In the genomic region with DNA sequence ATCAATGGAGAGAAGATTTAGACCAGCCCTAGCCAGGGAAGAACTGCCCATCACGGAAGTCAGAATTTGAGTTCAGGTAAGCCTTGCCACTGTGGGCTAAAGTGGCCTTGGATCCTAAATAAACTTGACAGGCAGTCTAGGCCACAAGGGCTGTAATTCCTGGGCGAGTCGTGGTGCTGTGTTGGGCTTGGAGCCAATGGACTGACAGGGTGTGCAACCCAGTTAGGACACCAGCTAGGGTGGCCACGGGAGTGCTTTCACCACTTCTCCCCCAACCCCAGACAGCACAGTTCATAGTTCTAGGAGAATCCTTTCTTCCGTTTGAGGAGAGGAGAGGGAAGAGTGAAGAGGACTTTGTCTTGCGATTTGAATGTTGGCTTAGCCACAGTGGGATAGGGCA, we compare ENCODE assay signal across 26 cellular contexts.
"Had no signal": no experiment of that assay in that cellular context is flagged by ENCODE, and none has a peak within 500 bp of the region (broad histone marks: within the 10 kb centered on the region; RNA-seq: fewer than 3 reads in every experiment).

No MANE protein-coding gene starts in this region.

- DNase-seq: naive thymus-derived CD4-positive, alpha-beta T cell; natural killer cell; occipital lobe; ovary; psoas muscle; right cardiac atrium; right lobe of liver; sigmoid colon; small intestine; stimulated activated CD4-positive, alpha-beta T cell treated with anti-CD3 and anti-CD28 coated beads, Interleukin-12 subunit alpha, Interleukin-12 subunit beta, amount 100 ng/mL, for 4 hours; stimulated activated CD4-positive, alpha-beta T cell treated with anti-CD3 and anti-CD28 coated beads, Interleukin-1b, Interleukin-23, amount 100 ng/mL, for 48 hours; stimulated activated CD4-positive, alpha-beta T cell treated with anti-CD3 and anti-CD28 coated beads, Interleukin-4, amount 100 ng/mL, for 1 hour; stimulated activated CD4-positive, alpha-beta T cell treated with anti-CD3 and anti-CD28 coated beads, Interleukin-4, amount 100 ng/mL, for 4 hours; stimulated activated CD8-positive, alpha-beta memory T cell treated with anti-CD3 and anti-CD28 coated beads, Interleukin-4, amount 100 ng/mL, for 48 hours; stimulated activated naive CD4-positive, alpha-beta T cell; stimulated activated naive CD8-positive, alpha-beta T cell treated with anti-CD3 and anti-CD28 coated beads, Interleukin-15, amount 100 ng/mL, for 72 hours; stimulated activated naive CD8-positive, alpha-beta T cell treated with anti-CD3 and anti-CD28 coated beads, Interleukin-15, Interleukin-2, amounts not matched to agents 100 U/mL and 50 U/mL, for 24 hours; substantia nigra; testis; tibial artery; transverse colon; uterus had no signal

- H3K36me3 ChIP-seq: neural progenitor cell, ovary, right lobe of liver, sigmoid colon, suprapubic skin, tibial artery, transverse colon, uterus had no signal

- H2AFZ ChIP-seq: neural progenitor cell, parathyroid adenoma had no signal

- H3K4me2 ChIP-seq: neural progenitor cell had no signal

- H3K9me3 ChIP-seq: ovary, psoas muscle, right lobe of liver, suprapubic skin, testis, tibial artery, uterus had no signal

- ATAC-seq: naive thymus-derived CD4-positive, alpha-beta T cell; natural killer cell; psoas muscle; right cardiac atrium; right lobe of liver; stimulated activated memory B cell treated with anti-CD40 and anti-IgM and Interleukin-4, amounts not matched to agents 10 μg/mL and 1 μg/mL and 100 μg/mL, for 72 hours; stimulated activated naive CD8-positive, alpha-beta T cell treated with anti-CD3 and anti-CD28 coated beads, Interleukin-15, amount 100 ng/mL, for 72 hours; stimulated activated naive CD8-positive, alpha-beta T cell treated with anti-CD3 and anti-CD28 coated beads, Interleukin-15, Interleukin-2, amounts not matched to agents 100 U/mL and 50 U/mL, for 24 hours had no signal

- H3K79me2 ChIP-seq: parathyroid adenoma had no signal

- H3K9ac ChIP-seq: neural progenitor cell, parathyroid adenoma had no signal

- H3K27me3 ChIP-seq: neural progenitor cell, ovary, right lobe of liver, sigmoid colon, suprapubic skin, testis, tibial artery, transverse colon, uterus had no signal

- H3K4me1 ChIP-seq: neural progenitor cell, parathyroid adenoma, psoas muscle, right lobe of liver, sigmoid colon, suprapubic skin, testis, tibial artery, transverse colon, uterus had no signal

- H3K4me3 ChIP-seq: neural progenitor cell, ovary, psoas muscle, right lobe of liver, sigmoid colon, suprapubic skin, testis, tibial artery, transverse colon, uterus had no signal

- H3K27ac ChIP-seq: neural progenitor cell, ovary, parathyroid adenoma, psoas muscle, right lobe of liver, sigmoid colon, suprapubic skin, testis, tibial artery, transverse colon, uterus had no signal

- FAIRE-seq: small intestine had no signal
